Comparison of ENCODE assay signal across 1 cellular context in the genomic region with DNA sequence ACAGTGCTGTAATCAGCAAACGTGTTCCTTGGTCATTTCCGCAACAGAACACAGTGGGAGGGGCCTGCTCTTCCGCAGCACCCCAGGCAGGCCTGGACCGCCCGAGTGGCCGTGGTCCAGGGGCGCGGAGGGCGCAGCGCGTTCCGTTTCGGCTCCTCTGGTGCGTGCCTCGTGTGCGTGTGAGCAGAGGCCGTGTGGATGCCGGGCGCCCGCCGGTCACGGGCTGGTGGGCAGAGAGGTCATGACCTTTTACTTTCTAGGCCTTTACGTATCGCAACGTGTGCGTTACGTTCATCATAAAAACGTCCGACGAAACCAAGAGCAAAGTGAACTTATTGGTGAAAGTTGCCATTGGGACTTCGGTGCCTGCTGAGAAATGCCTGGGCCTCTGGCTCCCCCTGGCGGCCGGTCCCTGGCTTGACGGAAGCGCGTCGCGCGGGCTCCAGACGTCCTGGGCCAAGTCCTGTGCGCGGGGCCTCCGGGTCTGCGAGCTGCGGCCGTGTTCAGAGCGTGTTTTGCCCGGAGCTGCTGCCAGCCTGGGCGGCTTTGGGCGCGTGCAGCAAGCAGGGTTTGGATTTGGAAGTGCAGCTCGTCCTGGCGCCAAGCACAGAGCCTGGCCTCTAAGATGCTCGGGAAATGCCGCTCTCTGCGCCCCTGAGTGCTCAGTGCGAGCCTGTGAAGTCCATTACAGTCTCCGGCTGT.
TF ChIP-seq lines count a peak whose summit lies in the region.

No MANE protein-coding gene starts in this region.

TF ChIP-seq in HepG2, 621 proteins besides CTCF, POLR2A, EP300 and RAD21 (continued from another document and continues in another):
- TF ChIP-seq, protein P1, sequence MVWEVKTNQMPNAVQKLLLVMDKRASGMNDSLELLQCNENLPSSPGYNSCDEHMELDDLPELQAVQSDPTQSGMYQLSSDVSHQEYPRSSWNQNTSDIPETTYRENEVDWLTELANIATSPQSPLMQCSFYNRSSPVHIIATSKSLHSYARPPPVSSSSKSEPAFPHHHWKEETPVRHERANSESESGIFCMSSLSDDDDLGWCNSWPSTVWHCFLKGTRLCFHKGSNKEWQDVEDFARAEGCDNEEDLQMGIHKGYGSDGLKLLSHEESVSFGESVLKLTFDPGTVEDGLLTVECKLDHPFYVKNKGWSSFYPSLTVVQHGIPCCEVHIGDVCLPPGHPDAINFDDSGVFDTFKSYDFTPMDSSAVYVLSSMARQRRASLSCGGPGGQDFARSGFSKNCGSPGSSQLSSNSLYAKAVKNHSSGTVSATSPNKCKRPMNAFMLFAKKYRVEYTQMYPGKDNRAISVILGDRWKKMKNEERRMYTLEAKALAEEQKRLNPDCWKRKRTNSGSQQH (CRISPR knock-in tag; IDR thresholded peaks at IDR 0.05; ENCODE audit: low read depth) = 0 out of 2 replicates have a peak, but pooled peaks have one; percentile 46
- TF ChIP-seq ZNF75D (CRISPR knock-in tag; IDR thresholded peaks at IDR 0.05; ENCODE audit: borderline replicate concordance) = no peak
- no peak for TF ChIP-seq MAFG (CRISPR knock-in tag; IDR thresholded peaks at IDR 0.05)
- no peak for TF ChIP-seq ZNF263 (CRISPR knock-in tag; IDR thresholded peaks at IDR 0.05)
- no peak for TF ChIP-seq ZNF33A (CRISPR knock-in tag; IDR thresholded peaks at IDR 0.05; ENCODE audit: borderline replicate concordance)
- TF ChIP-seq ZNF12 (CRISPR knock-in tag; IDR thresholded peaks at IDR 0.05) = 0 out of 2 replicates have a peak, but pooled peaks have one; percentile 29
- TF ChIP-seq SAP130 (CRISPR knock-in tag; IDR thresholded peaks at IDR 0.05; ENCODE audit: low read depth) = peak; percentile 48; the same call in 1 of the 2 replicates
- no peak for TF ChIP-seq ZNF10 (CRISPR knock-in tag; IDR thresholded peaks at IDR 0.05; ENCODE audit: borderline replicate concordance, low read depth)
- peak; percentile 79; the same call in 1 of the 2 replicates for TF ChIP-seq KDM2A (CRISPR knock-in tag; IDR thresholded peaks at IDR 0.05; ENCODE audit: borderline replicate concordance, low read depth)
- no peak for TF ChIP-seq NFE2L1 (CRISPR knock-in tag; IDR thresholded peaks at IDR 0.05; ENCODE audit: borderline replicate concordance)
- TF ChIP-seq RARA (CRISPR knock-in tag; IDR thresholded peaks at IDR 0.05) = no peak
- TF ChIP-seq ZNF839 (CRISPR knock-in tag; IDR thresholded peaks at IDR 0.05; ENCODE audit: borderline replicate concordance) = no peak
- no peak; the same call in 1 of the 2 replicates for TF ChIP-seq ZFP36L1 (CRISPR knock-in tag; IDR thresholded peaks at IDR 0.05)
- no peak for TF ChIP-seq CREB1 (IDR thresholded peaks at IDR 0.05)
- TF ChIP-seq CREB1 (CRISPR knock-in tag; IDR thresholded peaks at IDR 0.05) = no peak
- TF ChIP-seq ZNF34 (CRISPR knock-in tag; IDR thresholded peaks at IDR 0.05; ENCODE audit: borderline replicate concordance) = 0 out of 2 replicates have a peak, but pooled peaks have one; percentile 77
- TF ChIP-seq ZNF746 (CRISPR knock-in tag; IDR thresholded peaks at IDR 0.05) = no peak
- TF ChIP-seq MED1 (CRISPR knock-in tag; IDR thresholded peaks at IDR 0.05) = peak; percentile 70
- TF ChIP-seq ZNF773 (CRISPR knock-in tag; IDR thresholded peaks at IDR 0.05; ENCODE audit: borderline replicate concordance) = no peak
- 0 out of 2 replicates have a peak, but pooled peaks have one; percentile 27 for TF ChIP-seq FOXO1 (CRISPR knock-in tag; IDR thresholded peaks at IDR 0.05)
- TF ChIP-seq ZNF607 (CRISPR knock-in tag; IDR thresholded peaks at IDR 0.05; ENCODE audit: borderline replicate concordance) = 0 out of 2 replicates have a peak, but pooled peaks have one; percentile 39
- no peak for TF ChIP-seq SRSF1 (optimal IDR thresholded peaks at IDR 0.05; ENCODE audit: low read depth, low read length)
- TF ChIP-seq, protein P2, sequence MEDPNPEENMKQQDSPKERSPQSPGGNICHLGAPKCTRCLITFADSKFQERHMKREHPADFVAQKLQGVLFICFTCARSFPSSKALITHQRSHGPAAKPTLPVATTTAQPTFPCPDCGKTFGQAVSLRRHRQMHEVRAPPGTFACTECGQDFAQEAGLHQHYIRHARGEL (CRISPR knock-in tag; IDR thresholded peaks at IDR 0.05) = no peak
- TF ChIP-seq ZNF781 (CRISPR knock-in tag; IDR thresholded peaks at IDR 0.05; ENCODE audit: borderline replicate concordance, not compliant biosample characterization) = peak; percentile 17
- no peak for TF ChIP-seq ZFP41 (CRISPR knock-in tag; IDR thresholded peaks at IDR 0.05; ENCODE audit: borderline replicate concordance)
- TF ChIP-seq, protein P3, sequence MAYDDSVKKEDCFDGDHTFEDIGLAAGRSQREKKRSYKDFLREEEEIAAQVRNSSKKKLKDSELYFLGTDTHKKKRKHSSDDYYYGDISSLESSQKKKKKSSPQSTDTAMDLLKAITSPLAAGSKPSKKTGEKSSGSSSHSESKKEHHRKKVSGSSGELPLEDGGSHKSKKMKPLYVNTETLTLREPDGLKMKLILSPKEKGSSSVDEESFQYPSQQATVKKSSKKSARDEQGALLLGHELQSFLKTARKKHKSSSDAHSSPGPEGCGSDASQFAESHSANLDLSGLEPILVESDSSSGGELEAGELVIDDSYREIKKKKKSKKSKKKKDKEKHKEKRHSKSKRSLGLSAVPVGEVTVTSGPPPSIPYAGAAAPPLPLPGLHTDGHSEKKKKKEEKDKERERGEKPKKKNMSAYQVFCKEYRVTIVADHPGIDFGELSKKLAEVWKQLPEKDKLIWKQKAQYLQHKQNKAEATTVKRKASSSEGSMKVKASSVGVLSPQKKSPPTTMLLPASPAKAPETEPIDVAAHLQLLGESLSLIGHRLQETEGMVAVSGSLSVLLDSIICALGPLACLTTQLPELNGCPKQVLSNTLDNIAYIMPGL (CRISPR knock-in tag; IDR thresholded peaks at IDR 0.05; ENCODE audit: borderline replicate concordance in 1 of 2, low read depth in 1 of 2) = peak; percentile 46 to 75; a peak in 1 of 4 replicates
- no peak for TF ChIP-seq KLF12 (CRISPR knock-in tag; IDR thresholded peaks at IDR 0.05; ENCODE audit: borderline replicate concordance)
- TF ChIP-seq KAT2B (IDR thresholded peaks at IDR 0.05; ENCODE audit: borderline replicate concordance, low read depth, low read length) = no peak
- no peak for TF ChIP-seq ZNF790 (CRISPR knock-in tag; IDR thresholded peaks at IDR 0.05; ENCODE audit: borderline replicate concordance)
- TF ChIP-seq, protein P4, sequence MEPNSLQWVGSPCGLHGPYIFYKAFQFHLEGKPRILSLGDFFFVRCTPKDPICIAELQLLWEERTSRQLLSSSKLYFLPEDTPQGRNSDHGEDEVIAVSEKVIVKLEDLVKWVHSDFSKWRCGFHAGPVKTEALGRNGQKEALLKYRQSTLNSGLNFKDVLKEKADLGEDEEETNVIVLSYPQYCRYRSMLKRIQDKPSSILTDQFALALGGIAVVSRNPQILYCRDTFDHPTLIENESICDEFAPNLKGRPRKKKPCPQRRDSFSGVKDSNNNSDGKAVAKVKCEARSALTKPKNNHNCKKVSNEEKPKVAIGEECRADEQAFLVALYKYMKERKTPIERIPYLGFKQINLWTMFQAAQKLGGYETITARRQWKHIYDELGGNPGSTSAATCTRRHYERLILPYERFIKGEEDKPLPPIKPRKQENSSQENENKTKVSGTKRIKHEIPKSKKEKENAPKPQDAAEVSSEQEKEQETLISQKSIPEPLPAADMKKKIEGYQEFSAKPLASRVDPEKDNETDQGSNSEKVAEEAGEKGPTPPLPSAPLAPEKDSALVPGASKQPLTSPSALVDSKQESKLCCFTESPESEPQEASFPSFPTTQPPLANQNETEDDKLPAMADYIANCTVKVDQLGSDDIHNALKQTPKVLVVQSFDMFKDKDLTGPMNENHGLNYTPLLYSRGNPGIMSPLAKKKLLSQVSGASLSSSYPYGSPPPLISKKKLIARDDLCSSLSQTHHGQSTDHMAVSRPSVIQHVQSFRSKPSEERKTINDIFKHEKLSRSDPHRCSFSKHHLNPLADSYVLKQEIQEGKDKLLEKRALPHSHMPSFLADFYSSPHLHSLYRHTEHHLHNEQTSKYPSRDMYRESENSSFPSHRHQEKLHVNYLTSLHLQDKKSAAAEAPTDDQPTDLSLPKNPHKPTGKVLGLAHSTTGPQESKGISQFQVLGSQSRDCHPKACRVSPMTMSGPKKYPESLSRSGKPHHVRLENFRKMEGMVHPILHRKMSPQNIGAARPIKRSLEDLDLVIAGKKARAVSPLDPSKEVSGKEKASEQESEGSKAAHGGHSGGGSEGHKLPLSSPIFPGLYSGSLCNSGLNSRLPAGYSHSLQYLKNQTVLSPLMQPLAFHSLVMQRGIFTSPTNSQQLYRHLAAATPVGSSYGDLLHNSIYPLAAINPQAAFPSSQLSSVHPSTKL (CRISPR knock-in tag; IDR thresholded peaks at IDR 0.05) = peak; percentile 54; the same call in 1 of the 2 replicates
- TF ChIP-seq SP1 (IDR thresholded peaks at IDR 0.05) = no peak
- TF ChIP-seq SP1 (CRISPR knock-in tag; IDR thresholded peaks at IDR 0.05) = 0 out of 2 replicates have a peak, but pooled peaks have one; percentile 16
- peak; percentile 29; the same call in 1 of the 2 replicates for TF ChIP-seq RXRA (CRISPR knock-in tag; IDR thresholded peaks at IDR 0.05)
- no peak for TF ChIP-seq RFXAP (CRISPR knock-in tag; IDR thresholded peaks at IDR 0.05; ENCODE audit: borderline replicate concordance)
- no peak for TF ChIP-seq RFX5 (IDR thresholded peaks at IDR 0.05; ENCODE audit: low read depth, low read length)
- no peak for TF ChIP-seq RFXANK (CRISPR knock-in tag; IDR thresholded peaks at IDR 0.05)
- no peak for TF ChIP-seq ZMYM3 (CRISPR knock-in tag; IDR thresholded peaks at IDR 0.05)
- TF ChIP-seq, protein P5, sequence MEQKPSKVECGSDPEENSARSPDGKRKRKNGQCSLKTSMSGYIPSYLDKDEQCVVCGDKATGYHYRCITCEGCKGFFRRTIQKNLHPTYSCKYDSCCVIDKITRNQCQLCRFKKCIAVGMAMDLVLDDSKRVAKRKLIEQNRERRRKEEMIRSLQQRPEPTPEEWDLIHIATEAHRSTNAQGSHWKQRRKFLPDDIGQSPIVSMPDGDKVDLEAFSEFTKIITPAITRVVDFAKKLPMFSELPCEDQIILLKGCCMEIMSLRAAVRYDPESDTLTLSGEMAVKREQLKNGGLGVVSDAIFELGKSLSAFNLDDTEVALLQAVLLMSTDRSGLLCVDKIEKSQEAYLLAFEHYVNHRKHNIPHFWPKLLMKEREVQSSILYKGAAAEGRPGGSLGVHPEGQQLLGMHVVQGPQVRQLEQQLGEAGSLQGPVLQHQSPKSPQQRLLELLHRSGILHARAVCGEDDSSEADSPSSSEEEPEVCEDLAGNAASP (CRISPR knock-in tag; IDR thresholded peaks at IDR 0.05; ENCODE audit: borderline replicate concordance) = peak; percentile 47; the same call in 1 of the 2 replicates
- TF ChIP-seq MYC (CRISPR knock-in tag; IDR thresholded peaks at IDR 0.05; ENCODE audit: borderline replicate concordance) = no peak
- no peak for TF ChIP-seq TOE1 (CRISPR knock-in tag; IDR thresholded peaks at IDR 0.05)
- no peak for TF ChIP-seq SMARCE1 (IDR thresholded peaks at IDR 0.05; ENCODE audit: borderline replicate concordance)
- TF ChIP-seq ZNF562 (CRISPR knock-in tag; IDR thresholded peaks at IDR 0.05; ENCODE audit: borderline replicate concordance) = no peak
- peak; percentile 52; the same call in 1 of the 2 replicates for TF ChIP-seq REPIN1 (CRISPR knock-in tag; IDR thresholded peaks at IDR 0.05; ENCODE audit: borderline replicate concordance, low read depth)
- TF ChIP-seq ZIK1 (CRISPR knock-in tag; IDR thresholded peaks at IDR 0.05; ENCODE audit: borderline replicate concordance, low read depth) = no peak
- TF ChIP-seq SNAPC2 (CRISPR knock-in tag; IDR thresholded peaks at IDR 0.05) = no peak
- no peak for TF ChIP-seq ZNF652 (CRISPR knock-in tag; IDR thresholded peaks at IDR 0.05; ENCODE audit: borderline replicate concordance, low read depth)
- no peak for TF ChIP-seq SETDB1 (CRISPR knock-in tag; IDR thresholded peaks at IDR 0.05; ENCODE audit: borderline replicate concordance)
- TF ChIP-seq MED8 (CRISPR knock-in tag; IDR thresholded peaks at IDR 0.05; ENCODE audit: insufficient replicate concordance) = no peak
- TF ChIP-seq KLF9 (CRISPR knock-in tag; IDR thresholded peaks at IDR 0.05; ENCODE audit: low read depth) = no peak
- no peak for TF ChIP-seq TGIF2 (CRISPR knock-in tag; IDR thresholded peaks at IDR 0.05)
- no peak for TF ChIP-seq SIN3A (IDR thresholded peaks at IDR 0.05; ENCODE audit: borderline replicate concordance, low read depth, low read length)
- no peak for TF ChIP-seq ZNF343 (CRISPR knock-in tag; IDR thresholded peaks at IDR 0.05)
- no peak for TF ChIP-seq ZNF703 (CRISPR knock-in tag; IDR thresholded peaks at IDR 0.05; ENCODE audit: borderline replicate concordance)
- TF ChIP-seq, protein P6, sequence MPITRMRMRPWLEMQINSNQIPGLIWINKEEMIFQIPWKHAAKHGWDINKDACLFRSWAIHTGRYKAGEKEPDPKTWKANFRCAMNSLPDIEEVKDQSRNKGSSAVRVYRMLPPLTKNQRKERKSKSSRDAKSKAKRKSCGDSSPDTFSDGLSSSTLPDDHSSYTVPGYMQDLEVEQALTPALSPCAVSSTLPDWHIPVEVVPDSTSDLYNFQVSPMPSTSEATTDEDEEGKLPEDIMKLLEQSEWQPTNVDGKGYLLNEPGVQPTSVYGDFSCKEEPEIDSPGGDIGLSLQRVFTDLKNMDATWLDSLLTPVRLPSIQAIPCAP (CRISPR knock-in tag; IDR thresholded peaks at IDR 0.05; ENCODE audit: low read depth) = no peak
- no peak for TF ChIP-seq MEIS2 (CRISPR knock-in tag; IDR thresholded peaks at IDR 0.05)
- TF ChIP-seq, protein P7, sequence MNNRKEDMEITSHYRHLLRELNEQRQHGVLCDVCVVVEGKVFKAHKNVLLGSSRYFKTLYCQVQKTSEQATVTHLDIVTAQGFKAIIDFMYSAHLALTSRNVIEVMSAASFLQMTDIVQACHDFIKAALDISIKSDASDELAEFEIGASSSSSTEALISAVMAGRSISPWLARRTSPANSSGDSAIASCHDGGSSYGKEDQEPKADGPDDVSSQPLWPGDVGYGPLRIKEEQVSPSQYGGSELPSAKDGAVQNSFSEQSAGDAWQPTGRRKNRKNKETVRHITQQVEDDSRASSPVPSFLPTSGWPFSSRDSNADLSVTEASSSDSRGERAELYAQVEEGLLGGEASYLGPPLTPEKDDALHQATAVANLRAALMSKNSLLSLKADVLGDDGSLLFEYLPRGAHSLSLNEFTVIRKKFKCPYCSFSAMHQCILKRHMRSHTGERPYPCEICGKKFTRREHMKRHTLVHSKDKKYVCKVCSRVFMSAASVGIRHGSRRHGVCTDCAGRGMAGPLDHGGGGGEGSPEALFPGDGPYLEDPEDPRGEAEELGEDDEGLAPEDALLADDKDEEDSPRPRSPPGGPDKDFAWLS (CRISPR knock-in tag; IDR thresholded peaks at IDR 0.05; ENCODE audit: borderline replicate concordance) = no peak
- no peak for TF ChIP-seq ZNF382 (CRISPR knock-in tag; IDR thresholded peaks at IDR 0.05; ENCODE audit: borderline replicate concordance)
- TF ChIP-seq, protein P8, sequence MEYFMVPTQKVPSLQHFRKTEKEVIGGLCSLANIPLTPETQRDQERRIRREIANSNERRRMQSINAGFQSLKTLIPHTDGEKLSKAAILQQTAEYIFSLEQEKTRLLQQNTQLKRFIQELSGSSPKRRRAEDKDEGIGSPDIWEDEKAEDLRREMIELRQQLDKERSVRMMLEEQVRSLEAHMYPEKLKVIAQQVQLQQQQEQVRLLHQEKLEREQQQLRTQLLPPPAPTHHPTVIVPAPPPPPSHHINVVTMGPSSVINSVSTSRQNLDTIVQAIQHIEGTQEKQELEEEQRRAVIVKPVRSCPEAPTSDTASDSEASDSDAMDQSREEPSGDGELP (IDR thresholded peaks at IDR 0.05; ENCODE audit: borderline replicate concordance, low read depth) = peak; percentile 41; the same call in 1 of the 2 replicates
- no peak for TF ChIP-seq MTA3 (CRISPR knock-in tag; IDR thresholded peaks at IDR 0.05)
- TF ChIP-seq CCAR2 (optimal IDR thresholded peaks at IDR 0.05; ENCODE audit: low read depth, low read length) = no peak
- TF ChIP-seq JUN (CRISPR knock-in tag; IDR thresholded peaks at IDR 0.05) = no peak
- no peak for TF ChIP-seq ZNF496 (CRISPR knock-in tag; IDR thresholded peaks at IDR 0.05; ENCODE audit: insufficient replicate concordance)
